ENCODE assay signal across 25 cellular contexts in genomic region chr15:100694381-100695012, GRCh38.
A peak's percentile ranks its signal among the peaks of the same experiment; 100 is the strongest.
DNase-seq lines count a peak whose midpoint lies in the region; ATAC-seq, FAIRE-seq and TF ChIP-seq lines count a peak whose summit lies in the region.
"Had no signal": no experiment of that assay in that cellular context is flagged by ENCODE, and none has a peak within 500 bp of the region (broad histone marks: within the 10 kb centered on the region; RNA-seq: fewer than 3 reads in every experiment).

No MANE protein-coding gene starts in this region.

- no peaks in the 10 kb centered on the region for H3K36me3 Mint-ChIP-seq in osteocyte (ENCODE audit: unreplicated experiment)
- H3K36me3 Mint-ChIP-seq: activated naive CD8-positive, alpha-beta T cell treated with anti-CD3 and anti-CD28 coated beads, Interleukin-2, amount 10 ng/mL, durations not matched to agents 7 days and 5 days; T-cell had no signal

- 56 to 65% methylated on average over 4 of the region's 4 CpGs for WGBS in heart right ventricle, 2 donors

- FAIRE-seq in frontal cortex (lab: Jason Lieb, UNC) = no peak
- FAIRE-seq: GM12891, islet of Langerhans, urothelium cell line had no signal

- H3K27me3 Mint-ChIP-seq in osteocyte (ENCODE audit: unreplicated experiment) = peaks cover 13% of the 10 kb centered on the region

- intact Hi-C loops in heart right ventricle (cut with DNase I) = loop anchor here in 1 of 10 donors (10.0 kb wide), 1 partner anchor 60 kb away; no protein-coding TSS in a partner anchor

- H3K4me3 ChIP-seq in AG10803 (ENCODE audit: low read length) (no peak overlapping the region), heart right ventricle (no peak overlapping the region)
- H3K4me3 ChIP-seq: mucosa of descending colon had no signal

- no peak overlapping the region for H3K27ac Mint-ChIP-seq in osteocyte (ENCODE audit: unreplicated experiment)
- H3K27ac Mint-ChIP-seq: activated CD4-positive, alpha-beta memory T cell treated with anti-CD3 and anti-CD28 coated beads, Interleukin-2, amount 10 ng/mL, durations not matched to agents 7 days and 5 days; activated naive CD8-positive, alpha-beta T cell treated with anti-CD3 and anti-CD28 coated beads, Interleukin-2, amount 10 ng/mL, durations not matched to agents 7 days and 5 days; endodermal cell; T-cell had no signal

- DNase-seq in AG10803 (ENCODE audit: low read depth) = peak; percentile 34
- DNase-seq in amniotic epithelial cell (ENCODE audit: low read depth) = peak; percentile 96
- DNase-seq in heart right ventricle = no peak
- DNase-seq in omental fat pad (ENCODE audit: low spot score) = no peak
- no peak for DNase-seq in NCI-H128 (lab: John Stamatoyannopoulos, UW; ENCODE audit: unreplicated experiment)
- no peak for DNase-seq in osteocyte (ENCODE audit: extremely low spot score, unreplicated experiment)
- DNase-seq in frontal cortex (ENCODE audit: low spot score in 2 of 2) = no peak
- DNase-seq: activated CD4-positive, alpha-beta memory T cell treated with anti-CD3 and anti-CD28 coated beads, Interleukin-2, amount 10 ng/mL, durations not matched to agents 7 days and 5 days; activated naive CD8-positive, alpha-beta T cell treated with anti-CD3 and anti-CD28 coated beads, Interleukin-2, amount 10 ng/mL, durations not matched to agents 7 days and 5 days; Caco-2; endodermal cell; GDM1; KBM-7; mucosa of descending colon; NCI-H1105; NCI-H2227 treated with DMSO at 0.1 percent for 48 hours; occipital lobe; stimulated activated CD4-positive, alpha-beta T cell treated with anti-CD3 and anti-CD28 coated beads, Interleukin-12 subunit alpha, Interleukin-12 subunit beta, amount 100 ng/mL, for 4 hours; stimulated activated naive CD4-positive, alpha-beta T cell treated with Interleukin-2 at 50 U/mL for 16 hours; T-cell; WERI-Rb-1 had no signal

- H3K27ac ChIP-seq in heart right ventricle = peak overlapping the region in 7 of 10 donors; percentile 20 to 81 (median 42)
- H3K27ac ChIP-seq: WERI-Rb-1 had no signal

- peaks cover 8% of the 10 kb centered on the region for H3K9me3 Mint-ChIP-seq in osteocyte (ENCODE audit: unreplicated experiment)
- H3K9me3 Mint-ChIP-seq: activated CD4-positive, alpha-beta memory T cell treated with anti-CD3 and anti-CD28 coated beads, Interleukin-2, amount 10 ng/mL, durations not matched to agents 7 days and 5 days; activated naive CD8-positive, alpha-beta T cell treated with anti-CD3 and anti-CD28 coated beads, Interleukin-2, amount 10 ng/mL, durations not matched to agents 7 days and 5 days; endodermal cell had no signal

- peaks cover 0 to 12% (median 0%) of the 10 kb centered on the region in 11 donors for H3K9me3 ChIP-seq in heart right ventricle
- H3K9me3 ChIP-seq: Caco-2, mucosa of descending colon had no signal

- H3K4me1 ChIP-seq in heart right ventricle = peaks cover 0 to 9% (median 0%) of the 10 kb centered on the region in 9 donors
- H3K4me1 ChIP-seq: Caco-2 had no signal

- H3K4me3 Mint-ChIP-seq in osteocyte (ENCODE audit: unreplicated experiment) = no peak overlapping the region
- H3K4me3 Mint-ChIP-seq: activated CD4-positive, alpha-beta memory T cell treated with anti-CD3 and anti-CD28 coated beads, Interleukin-2, amount 10 ng/mL, durations not matched to agents 7 days and 5 days; activated naive CD8-positive, alpha-beta T cell treated with anti-CD3 and anti-CD28 coated beads, Interleukin-2, amount 10 ng/mL, durations not matched to agents 7 days and 5 days; endodermal cell; T-cell had no signal

- H3K27me3 ChIP-seq in heart right ventricle = peaks cover 0 to 11% (median 0%) of the 10 kb centered on the region in 7 donors

- ATAC-seq in heart right ventricle (peak in 6 of 8 donors; percentile 39 to 53 (median 50)), omental fat pad (ENCODE audit: low FRiP score) (peak; percentile 76), HG02981 (IDR thresholded peaks at IDR 0.05; ENCODE audit: unreplicated experiment) (no peak)
- ATAC-seq: mucosa of descending colon, T-cell had no signal

- H3K4me1 Mint-ChIP-seq in osteocyte (ENCODE audit: unreplicated experiment) = no peaks in the 10 kb centered on the region
- H3K4me1 Mint-ChIP-seq: activated CD4-positive, alpha-beta memory T cell treated with anti-CD3 and anti-CD28 coated beads, Interleukin-2, amount 10 ng/mL, durations not matched to agents 7 days and 5 days; activated naive CD8-positive, alpha-beta T cell treated with anti-CD3 and anti-CD28 coated beads, Interleukin-2, amount 10 ng/mL, durations not matched to agents 7 days and 5 days; endodermal cell; T-cell had no signal

- H3K36me3 ChIP-seq in heart right ventricle = no peaks in the 10 kb centered on the region
- H3K36me3 ChIP-seq: WERI-Rb-1 had no signal

- no peak for TF ChIP-seq CTCF in AG10803 (conservative IDR thresholded peaks at IDR 0.05; ENCODE audit: low read length)
- no peak for TF ChIP-seq CTCF in heart right ventricle (IDR thresholded peaks at IDR 0.05)
- TF ChIP-seq CTCF in omental fat pad (IDR thresholded peaks at IDR 0.05) = no peak
- TF ChIP-seq CTCF in osteocyte (IDR thresholded peaks at IDR 0.05) = no peak

Comparison
In these comparisons a context has a peak if more than half of its experiments do, and no peak if none do; other contexts are left out.
1. DNase-seq: peak in AG10803 (single experiment) and amniotic epithelial cell (single experiment); none in heart right ventricle (0 of 2), omental fat pad (single experiment), NCI-H128 (single experiment), osteocyte (single experiment) and frontal cortex (0 of 2).